Comparison of ENCODE assay signal across 1 cellular context in the genomic region with DNA sequence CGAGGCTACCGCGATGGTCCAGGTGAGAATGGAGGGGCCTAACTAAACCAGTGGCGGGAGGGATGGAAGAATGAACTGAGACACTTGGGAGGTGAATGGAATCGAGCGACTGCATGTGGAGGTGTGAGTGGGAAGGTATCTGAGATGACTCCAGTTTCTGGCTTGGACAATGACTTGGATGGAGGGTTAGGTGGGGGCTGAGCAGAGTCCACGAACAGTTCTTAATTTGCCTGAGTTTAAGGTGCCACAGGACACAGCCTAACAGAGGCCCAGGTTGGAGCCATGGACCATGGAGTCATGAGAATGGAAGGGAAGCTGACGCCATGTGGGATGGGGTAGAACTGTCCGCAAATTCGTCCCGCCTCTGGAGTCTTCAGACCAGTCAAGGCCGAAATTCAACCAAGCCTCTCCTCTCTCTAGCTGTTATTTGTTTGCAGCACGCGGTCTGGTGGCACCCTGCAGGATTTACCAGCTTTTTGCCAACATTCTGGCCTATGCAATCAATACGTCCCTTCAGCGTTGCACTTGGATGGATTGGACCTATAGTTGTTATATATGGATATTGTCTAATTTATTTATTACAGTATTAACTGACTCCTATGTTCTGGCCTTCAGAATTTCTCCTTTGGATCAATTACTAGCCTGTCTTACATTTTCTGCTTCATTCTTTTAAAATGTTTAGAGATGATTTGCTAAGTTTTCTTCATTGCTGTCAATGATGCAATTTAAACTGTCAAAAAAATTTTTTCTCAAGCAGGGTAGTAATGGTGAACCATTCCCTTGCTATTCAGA.
A peak's percentile ranks its signal among the peaks of the same experiment; 100 is the strongest.
TF ChIP-seq lines count a peak whose summit lies in the region.

No MANE protein-coding gene starts in this region.

TF ChIP-seq in HepG2, 621 proteins besides CTCF, POLR2A, EP300 and RAD21 (continued from another document and continues in another):
- TF ChIP-seq RBM22 (optimal IDR thresholded peaks at IDR 0.05; ENCODE audit: low read length) (peak; percentile 58), ZNF563 (CRISPR knock-in tag; IDR thresholded peaks at IDR 0.05) (0 out of 2 replicates have a peak, but pooled peaks have one; percentile 48), RFXAP (CRISPR knock-in tag; IDR thresholded peaks at IDR 0.05; ENCODE audit: borderline replicate concordance) (0 out of 2 replicates have a peak, but pooled peaks have one; percentile 20), SIX1 (CRISPR knock-in tag; IDR thresholded peaks at IDR 0.05; ENCODE audit: borderline replicate concordance) (no peak), ZFP36L1 (CRISPR knock-in tag; IDR thresholded peaks at IDR 0.05) (peak; percentile 5; the same call in 1 of the 2 replicates), ZNF790 (CRISPR knock-in tag; IDR thresholded peaks at IDR 0.05; ENCODE audit: borderline replicate concordance) (0 out of 2 replicates have a peak, but pooled peaks have one; percentile 27), ZNF143 (CRISPR knock-in tag; IDR thresholded peaks at IDR 0.05) (peak; percentile 1; the same call in 1 of the 2 replicates), ZNF644 (CRISPR knock-in tag; IDR thresholded peaks at IDR 0.05; ENCODE audit: low read depth) (peak; percentile 46; the same call in 1 of the 2 replicates), ZNF773 (CRISPR knock-in tag; IDR thresholded peaks at IDR 0.05; ENCODE audit: borderline replicate concordance) (no peak), ZNF766 (CRISPR knock-in tag; IDR thresholded peaks at IDR 0.05; ENCODE audit: borderline replicate concordance) (0 out of 2 replicates have a peak, but pooled peaks have one; percentile 30), TSC22D2 (CRISPR knock-in tag; IDR thresholded peaks at IDR 0.05; ENCODE audit: borderline replicate concordance) (no peak), CENPX (CRISPR knock-in tag; IDR thresholded peaks at IDR 0.05) (no peak), SIX4 (CRISPR knock-in tag; IDR thresholded peaks at IDR 0.05) (no peak), ATF7-NPFF (CRISPR knock-in tag; IDR thresholded peaks at IDR 0.05; ENCODE audit: low read depth) (0 out of 2 replicates have a peak, but pooled peaks have one; percentile 6), ARNTL (CRISPR knock-in tag; IDR thresholded peaks at IDR 0.05) (0 out of 2 replicates have a peak, but pooled peaks have one; percentile 12), ATM (IDR thresholded peaks at IDR 0.05; ENCODE audit: borderline replicate concordance) (no peak), THAP11 (CRISPR knock-in tag; IDR thresholded peaks at IDR 0.05) (no peak), EED (CRISPR knock-in tag; IDR thresholded peaks at IDR 0.05) (peak; percentile 43; the same call in 1 of the 2 replicates), CEBPB (IDR thresholded peaks at IDR 0.05; ENCODE audit: borderline replicate concordance, low read depth, low read length) (no peak), MZF1 (CRISPR knock-in tag; IDR thresholded peaks at IDR 0.05; ENCODE audit: borderline replicate concordance) (0 out of 2 replicates have a peak, but pooled peaks have one; percentile 62), ZFX (CRISPR knock-in tag; IDR thresholded peaks at IDR 0.05; ENCODE audit: low read depth) (peak; percentile 70; the same call in 1 of the 2 replicates), ARNT2 (CRISPR knock-in tag; IDR thresholded peaks at IDR 0.05; ENCODE audit: low read depth) (no peak), ZNF782 (CRISPR knock-in tag; IDR thresholded peaks at IDR 0.05; ENCODE audit: borderline replicate concordance) (peak; percentile 3; the same call in 1 of the 2 replicates), MED1 (CRISPR knock-in tag; IDR thresholded peaks at IDR 0.05) (0 out of 2 replicates have a peak, but pooled peaks have one; percentile 45), ZNF772 (CRISPR knock-in tag; IDR thresholded peaks at IDR 0.05) (no peak), MED13 (CRISPR knock-in tag; IDR thresholded peaks at IDR 0.05) (0 out of 2 replicates have a peak, but pooled peaks have one; percentile 17), MEF2D (CRISPR knock-in tag; IDR thresholded peaks at IDR 0.05) (peak; percentile 13; the same call in 1 of the 2 replicates), IRF2 (CRISPR knock-in tag; IDR thresholded peaks at IDR 0.05) (no peak), TMF1 (CRISPR knock-in tag; IDR thresholded peaks at IDR 0.05; ENCODE audit: low read depth) (peak; percentile 11; the same call in 1 of the 2 replicates), HDAC1 (CRISPR knock-in tag; IDR thresholded peaks at IDR 0.05) (no peak), ZNF557 (CRISPR knock-in tag; IDR thresholded peaks at IDR 0.05) (0 out of 2 replicates have a peak, but pooled peaks have one; percentile 53), ZNF136 (CRISPR knock-in tag; IDR thresholded peaks at IDR 0.05; ENCODE audit: low read depth) (no peak)
- TF ChIP-seq, protein P1, sequence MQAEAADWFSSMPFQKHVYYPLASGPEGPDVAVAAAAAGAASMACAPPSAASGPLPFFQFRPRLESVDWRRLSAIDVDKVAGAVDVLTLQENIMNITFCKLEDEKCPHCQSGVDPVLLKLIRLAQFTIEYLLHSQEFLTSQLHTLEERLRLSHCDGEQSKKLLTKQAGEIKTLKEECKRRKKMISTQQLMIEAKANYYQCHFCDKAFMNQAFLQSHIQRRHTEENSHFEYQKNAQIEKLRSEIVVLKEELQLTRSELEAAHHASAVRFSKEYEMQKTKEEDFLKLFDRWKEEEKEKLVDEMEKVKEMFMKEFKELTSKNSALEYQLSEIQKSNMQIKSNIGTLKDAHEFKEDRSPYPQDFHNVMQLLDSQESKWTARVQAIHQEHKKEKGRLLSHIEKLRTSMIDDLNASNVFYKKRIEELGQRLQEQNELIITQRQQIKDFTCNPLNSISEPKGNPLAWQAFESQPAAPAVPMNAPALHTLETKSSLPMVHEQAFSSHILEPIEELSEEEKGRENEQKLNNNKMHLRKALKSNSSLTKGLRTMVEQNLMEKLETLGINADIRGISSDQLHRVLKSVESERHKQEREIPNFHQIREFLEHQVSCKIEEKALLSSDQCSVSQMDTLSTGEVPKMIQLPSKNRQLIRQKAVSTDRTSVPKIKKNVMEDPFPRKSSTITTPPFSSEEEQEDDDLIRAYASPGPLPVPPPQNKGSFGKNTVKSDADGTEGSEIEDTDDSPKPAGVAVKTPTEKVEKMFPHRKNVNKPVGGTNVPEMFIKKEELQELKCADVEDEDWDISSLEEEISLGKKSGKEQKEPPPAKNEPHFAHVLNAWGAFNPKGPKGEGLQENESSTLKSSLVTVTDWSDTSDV (CRISPR knock-in tag; IDR thresholded peaks at IDR 0.05), result 0 out of 2 replicates have a peak, but pooled peaks have one; percentile 41
- TF ChIP-seq, protein P2, sequence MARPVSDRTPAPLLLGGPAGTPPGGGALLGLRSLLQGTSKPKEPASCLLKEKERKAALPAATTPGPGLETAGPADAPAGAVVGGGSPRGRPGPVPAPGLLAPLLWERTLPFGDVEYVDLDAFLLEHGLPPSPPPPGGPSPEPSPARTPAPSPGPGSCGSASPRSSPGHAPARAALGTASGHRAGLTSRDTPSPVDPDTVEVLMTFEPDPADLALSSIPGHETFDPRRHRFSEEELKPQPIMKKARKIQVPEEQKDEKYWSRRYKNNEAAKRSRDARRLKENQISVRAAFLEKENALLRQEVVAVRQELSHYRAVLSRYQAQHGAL (CRISPR knock-in tag; IDR thresholded peaks at IDR 0.05; ENCODE audit: not compliant biosample characterization), result no peak
- TF ChIP-seq, protein P3, sequence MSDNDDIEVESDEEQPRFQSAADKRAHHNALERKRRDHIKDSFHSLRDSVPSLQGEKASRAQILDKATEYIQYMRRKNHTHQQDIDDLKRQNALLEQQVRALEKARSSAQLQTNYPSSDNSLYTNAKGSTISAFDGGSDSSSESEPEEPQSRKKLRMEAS (IDR thresholded peaks at IDR 0.05), result peak; percentile 17
- TF ChIP-seq, protein P4, sequence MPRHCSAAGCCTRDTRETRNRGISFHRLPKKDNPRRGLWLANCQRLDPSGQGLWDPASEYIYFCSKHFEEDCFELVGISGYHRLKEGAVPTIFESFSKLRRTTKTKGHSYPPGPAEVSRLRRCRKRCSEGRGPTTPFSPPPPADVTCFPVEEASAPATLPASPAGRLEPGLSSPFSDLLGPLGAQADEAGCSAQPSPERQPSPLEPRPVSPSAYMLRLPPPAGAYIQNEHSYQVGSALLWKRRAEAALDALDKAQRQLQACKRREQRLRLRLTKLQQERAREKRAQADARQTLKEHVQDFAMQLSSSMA (CRISPR knock-in tag; IDR thresholded peaks at IDR 0.05), result no peak
- TF ChIP-seq, protein P5, sequence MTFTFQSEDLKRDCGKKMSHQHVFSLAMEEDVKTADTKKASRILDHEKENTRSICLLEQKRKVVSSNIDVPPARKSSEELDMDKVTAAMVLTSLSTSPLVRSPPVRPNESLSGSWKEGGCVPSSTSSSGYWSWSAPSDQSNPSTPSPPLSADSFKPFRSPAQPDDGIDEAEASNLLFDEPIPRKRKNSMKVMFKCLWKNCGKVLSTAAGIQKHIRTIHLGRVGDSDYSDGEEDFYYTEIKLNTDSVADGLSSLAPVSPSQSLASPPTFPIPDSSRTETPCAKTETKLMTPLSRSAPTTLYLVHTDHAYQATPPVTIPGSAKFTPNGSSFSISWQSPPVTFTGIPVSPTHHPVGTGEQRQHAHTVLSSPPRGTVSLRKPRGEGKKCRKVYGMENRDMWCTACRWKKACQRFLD (CRISPR knock-in tag; IDR thresholded peaks at IDR 0.05; ENCODE audit: borderline replicate concordance), result peak; percentile 71
- TF ChIP-seq, protein P6, sequence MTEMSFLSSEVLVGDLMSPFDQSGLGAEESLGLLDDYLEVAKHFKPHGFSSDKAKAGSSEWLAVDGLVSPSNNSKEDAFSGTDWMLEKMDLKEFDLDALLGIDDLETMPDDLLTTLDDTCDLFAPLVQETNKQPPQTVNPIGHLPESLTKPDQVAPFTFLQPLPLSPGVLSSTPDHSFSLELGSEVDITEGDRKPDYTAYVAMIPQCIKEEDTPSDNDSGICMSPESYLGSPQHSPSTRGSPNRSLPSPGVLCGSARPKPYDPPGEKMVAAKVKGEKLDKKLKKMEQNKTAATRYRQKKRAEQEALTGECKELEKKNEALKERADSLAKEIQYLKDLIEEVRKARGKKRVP (CRISPR knock-in tag; IDR thresholded peaks at IDR 0.05), result no peak
- TF ChIP-seq, protein P7, sequence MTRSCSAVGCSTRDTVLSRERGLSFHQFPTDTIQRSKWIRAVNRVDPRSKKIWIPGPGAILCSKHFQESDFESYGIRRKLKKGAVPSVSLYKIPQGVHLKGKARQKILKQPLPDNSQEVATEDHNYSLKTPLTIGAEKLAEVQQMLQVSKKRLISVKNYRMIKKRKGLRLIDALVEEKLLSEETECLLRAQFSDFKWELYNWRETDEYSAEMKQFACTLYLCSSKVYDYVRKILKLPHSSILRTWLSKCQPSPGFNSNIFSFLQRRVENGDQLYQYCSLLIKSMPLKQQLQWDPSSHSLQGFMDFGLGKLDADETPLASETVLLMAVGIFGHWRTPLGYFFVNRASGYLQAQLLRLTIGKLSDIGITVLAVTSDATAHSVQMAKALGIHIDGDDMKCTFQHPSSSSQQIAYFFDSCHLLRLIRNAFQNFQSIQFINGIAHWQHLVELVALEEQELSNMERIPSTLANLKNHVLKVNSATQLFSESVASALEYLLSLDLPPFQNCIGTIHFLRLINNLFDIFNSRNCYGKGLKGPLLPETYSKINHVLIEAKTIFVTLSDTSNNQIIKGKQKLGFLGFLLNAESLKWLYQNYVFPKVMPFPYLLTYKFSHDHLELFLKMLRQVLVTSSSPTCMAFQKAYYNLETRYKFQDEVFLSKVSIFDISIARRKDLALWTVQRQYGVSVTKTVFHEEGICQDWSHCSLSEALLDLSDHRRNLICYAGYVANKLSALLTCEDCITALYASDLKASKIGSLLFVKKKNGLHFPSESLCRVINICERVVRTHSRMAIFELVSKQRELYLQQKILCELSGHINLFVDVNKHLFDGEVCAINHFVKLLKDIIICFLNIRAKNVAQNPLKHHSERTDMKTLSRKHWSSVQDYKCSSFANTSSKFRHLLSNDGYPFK (CRISPR knock-in tag; IDR thresholded peaks at IDR 0.05; ENCODE audit: borderline replicate concordance), result peak; percentile 32; the same call in 1 of the 2 replicates
- TF ChIP-seq, protein P8, sequence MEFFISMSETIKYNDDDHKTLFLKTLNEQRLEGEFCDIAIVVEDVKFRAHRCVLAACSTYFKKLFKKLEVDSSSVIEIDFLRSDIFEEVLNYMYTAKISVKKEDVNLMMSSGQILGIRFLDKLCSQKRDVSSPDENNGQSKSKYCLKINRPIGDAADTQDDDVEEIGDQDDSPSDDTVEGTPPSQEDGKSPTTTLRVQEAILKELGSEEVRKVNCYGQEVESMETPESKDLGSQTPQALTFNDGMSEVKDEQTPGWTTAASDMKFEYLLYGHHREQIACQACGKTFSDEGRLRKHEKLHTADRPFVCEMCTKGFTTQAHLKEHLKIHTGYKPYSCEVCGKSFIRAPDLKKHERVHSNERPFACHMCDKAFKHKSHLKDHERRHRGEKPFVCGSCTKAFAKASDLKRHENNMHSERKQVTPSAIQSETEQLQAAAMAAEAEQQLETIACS (CRISPR knock-in tag; IDR thresholded peaks at IDR 0.05), result no peak
- TF ChIP-seq, protein P9, sequence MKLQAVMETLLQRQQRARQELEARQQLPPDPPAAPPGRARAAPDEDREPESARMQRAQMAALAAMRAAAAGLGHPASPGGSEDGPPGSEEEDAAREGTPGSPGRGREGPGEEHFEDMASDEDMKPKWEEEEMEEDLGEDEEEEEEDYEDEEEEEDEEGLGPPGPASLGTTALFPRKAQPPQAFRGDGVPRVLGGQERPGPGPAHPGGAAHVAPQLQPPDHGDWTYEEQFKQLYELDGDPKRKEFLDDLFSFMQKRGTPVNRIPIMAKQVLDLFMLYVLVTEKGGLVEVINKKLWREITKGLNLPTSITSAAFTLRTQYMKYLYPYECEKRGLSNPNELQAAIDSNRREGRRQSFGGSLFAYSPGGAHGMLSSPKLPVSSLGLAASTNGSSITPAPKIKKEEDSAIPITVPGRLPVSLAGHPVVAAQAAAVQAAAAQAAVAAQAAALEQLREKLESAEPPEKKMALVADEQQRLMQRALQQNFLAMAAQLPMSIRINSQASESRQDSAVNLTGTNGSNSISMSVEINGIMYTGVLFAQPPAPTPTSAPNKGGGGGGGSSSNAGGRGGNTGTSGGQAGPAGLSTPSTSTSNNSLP (IDR thresholded peaks at IDR 0.05; ENCODE audit: low read depth, low read length), result no peak
- TF ChIP-seq, protein P10, sequence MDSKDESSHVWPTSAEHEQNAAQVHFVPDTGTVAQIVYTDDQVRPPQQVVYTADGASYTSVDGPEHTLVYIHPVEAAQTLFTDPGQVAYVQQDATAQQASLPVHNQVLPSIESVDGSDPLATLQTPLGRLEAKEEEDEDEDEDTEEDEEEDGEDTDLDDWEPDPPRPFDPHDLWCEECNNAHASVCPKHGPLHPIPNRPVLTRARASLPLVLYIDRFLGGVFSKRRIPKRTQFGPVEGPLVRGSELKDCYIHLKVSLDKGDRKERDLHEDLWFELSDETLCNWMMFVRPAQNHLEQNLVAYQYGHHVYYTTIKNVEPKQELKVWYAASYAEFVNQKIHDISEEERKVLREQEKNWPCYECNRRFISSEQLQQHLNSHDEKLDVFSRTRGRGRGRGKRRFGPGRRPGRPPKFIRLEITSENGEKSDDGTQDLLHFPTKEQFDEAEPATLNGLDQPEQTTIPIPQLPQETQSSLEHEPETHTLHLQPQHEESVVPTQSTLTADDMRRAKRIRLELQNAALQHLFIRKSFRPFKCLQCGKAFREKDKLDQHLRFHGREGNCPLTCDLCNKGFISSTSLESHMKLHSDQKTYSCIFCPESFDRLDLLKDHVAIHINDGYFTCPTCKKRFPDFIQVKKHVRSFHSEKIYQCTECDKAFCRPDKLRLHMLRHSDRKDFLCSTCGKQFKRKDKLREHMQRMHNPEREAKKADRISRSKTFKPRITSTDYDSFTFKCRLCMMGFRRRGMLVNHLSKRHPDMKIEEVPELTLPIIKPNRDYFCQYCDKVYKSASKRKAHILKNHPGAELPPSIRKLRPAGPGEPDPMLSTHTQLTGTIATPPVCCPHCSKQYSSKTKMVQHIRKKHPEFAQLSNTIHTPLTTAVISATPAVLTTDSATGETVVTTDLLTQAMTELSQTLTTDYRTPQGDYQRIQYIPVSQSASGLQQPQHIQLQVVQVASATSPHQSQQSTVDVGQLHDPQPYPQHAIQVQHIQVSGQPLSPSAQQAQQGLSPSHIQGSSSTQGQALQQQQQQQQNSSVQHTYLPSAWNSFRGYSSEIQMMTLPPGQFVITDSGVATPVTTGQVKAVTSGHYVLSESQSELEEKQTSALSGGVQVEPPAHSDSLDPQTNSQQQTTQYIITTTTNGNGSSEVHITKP (CRISPR knock-in tag; IDR thresholded peaks at IDR 0.05; ENCODE audit: low read depth), result 0 out of 2 replicates have a peak, but pooled peaks have one; percentile 31
